Comparison of ENCODE assay signal across 8 cellular contexts in the genomic region with DNA sequence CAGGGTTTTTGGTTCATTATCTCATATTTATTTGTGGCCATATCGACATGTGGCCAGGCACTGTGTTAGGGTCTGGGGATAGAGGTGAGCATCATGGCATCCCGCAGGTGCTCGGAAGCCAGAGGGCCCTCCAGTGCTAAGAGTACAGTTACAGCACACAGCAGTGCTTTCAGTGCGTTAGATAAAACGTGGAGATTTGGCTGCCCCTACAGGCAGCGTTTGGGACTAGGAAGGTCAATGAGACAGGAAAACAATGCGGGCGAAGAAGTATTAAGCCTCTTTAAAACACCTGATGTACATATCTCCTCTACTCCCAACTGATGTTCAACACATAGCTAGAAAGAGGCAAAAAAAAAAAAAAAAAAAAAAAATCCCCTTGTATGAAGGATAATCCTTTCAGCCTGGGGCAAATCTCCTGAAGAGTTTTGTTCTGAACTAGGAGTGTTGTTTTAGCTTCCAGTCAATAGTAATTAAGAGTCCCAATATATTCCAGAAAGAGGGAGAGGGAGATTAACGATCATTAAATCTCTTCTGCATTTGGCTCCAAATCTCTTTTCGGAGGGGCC.
A peak's percentile ranks its signal among the peaks of the same experiment; 100 is the strongest.
DNase-seq lines count a peak whose midpoint lies in the region; ATAC-seq and TF ChIP-seq lines count a peak whose summit lies in the region.

No MANE protein-coding gene starts in this region.

- H3K9ac ChIP-seq in mesenchymal stem cell (ENCODE audit: low read length) = peak overlapping the region; percentile 1

- H3K36me3 Mint-ChIP-seq in stimulated activated naive B cell treated with anti-CD40 and anti-IgM and Interleukin-4, amounts not matched to agents 10 μg/mL and 1 μg/mL and 100 μg/mL, for 72 hours = peaks cover 41 to 65% of the 10 kb centered on the region in 2 donors

- in situ Hi-C loops in astrocyte of the spinal cord (cut with HindIII; ENCODE audit: low sequenced_read_pairs) = no loop called here

- H3K36me3 ChIP-seq in mesenchymal stem cell (ENCODE audit: control insufficient read depth in 1 of 2, insufficient read depth in 2 of 2, low read depth in 1 of 2, low read length in 2 of 2) = peaks cover 42 to 68% of the 10 kb centered on the region in 2 experiments

- no peak overlapping the region for H2AFZ ChIP-seq in mesenchymal stem cell (ENCODE audit: low read depth, low read length)

- H3K4me1 ChIP-seq in mesenchymal stem cell (ENCODE audit: control insufficient read depth, insufficient read depth, low read depth, low read length) = peaks cover 17% of the 10 kb centered on the region

- H3K14ac ChIP-seq in mesenchymal stem cell (ENCODE audit: low read length in 2 of 2) = no peak overlapping the region

- no peak overlapping the region for H3K27ac Mint-ChIP-seq in stimulated activated naive B cell treated with anti-CD40 and anti-IgM and Interleukin-4, amounts not matched to agents 10 μg/mL and 1 μg/mL and 100 μg/mL, for 72 hours

- peaks cover 55% of the 10 kb centered on the region for H3K79me1 ChIP-seq in mesenchymal stem cell (replicated peaks; ENCODE audit: low read length, poor library complexity, severe bottlenecking)

- no peak overlapping the region for H3K4me3 Mint-ChIP-seq in stimulated activated naive B cell treated with anti-CD40 and anti-IgM and Interleukin-4, amounts not matched to agents 10 μg/mL and 1 μg/mL and 100 μg/mL, for 72 hours

- no peak overlapping the region for H2BK12ac ChIP-seq in mesenchymal stem cell (ENCODE audit: low read length in 2 of 2)

- H3K9me3 ChIP-seq in mesenchymal stem cell (ENCODE audit: control insufficient read depth, low read length) = no peaks in the 10 kb centered on the region

- H3K4me3 ChIP-seq in astrocyte of the spinal cord (ENCODE audit: low read depth, low read length) (no peak overlapping the region), mesenchymal stem cell (ENCODE audit: insufficient read depth in 1 of 2, low read depth in 1 of 2, low read length in 2 of 2) (no peak overlapping the region)

- H3K18ac ChIP-seq in mesenchymal stem cell (ENCODE audit: low read depth in 1 of 2, low read length in 2 of 2) = no peak overlapping the region

- no peak overlapping the region for H2BK5ac ChIP-seq in mesenchymal stem cell (ENCODE audit: low read depth, low read length, poor library complexity, severe bottlenecking)

- no peak overlapping the region for H3K23ac ChIP-seq in mesenchymal stem cell (ENCODE audit: low read length in 2 of 2)

- H4K8ac ChIP-seq in mesenchymal stem cell (ENCODE audit: low read length) = no peak overlapping the region

- H3K27me3 ChIP-seq in mesenchymal stem cell (ENCODE audit: control insufficient read depth in 1 of 2, insufficient read depth in 1 of 2, low read length in 2 of 2) = no peaks in the 10 kb centered on the region

- H3K4me1 Mint-ChIP-seq in stimulated activated naive B cell treated with anti-CD40 and anti-IgM and Interleukin-4, amounts not matched to agents 10 μg/mL and 1 μg/mL and 100 μg/mL, for 72 hours = peaks cover 35 to 70% of the 10 kb centered on the region in 2 donors

- no peak overlapping the region for H4K91ac ChIP-seq in mesenchymal stem cell (ENCODE audit: low read length)

- WGBS in mesenchymal stem cell = 95% methylated on average over 10 of the region's 10 CpGs

- no peaks in the 10 kb centered on the region for H3K27me3 Mint-ChIP-seq in stimulated activated naive B cell treated with anti-CD40 and anti-IgM and Interleukin-4, amounts not matched to agents 10 μg/mL and 1 μg/mL and 100 μg/mL, for 72 hours

- no peak overlapping the region for H2BK15ac ChIP-seq in mesenchymal stem cell (ENCODE audit: low read depth, poor library complexity, severe bottlenecking)

- TF ChIP-seq CTCF in AG09319 (IDR thresholded peaks at IDR 0.05; ENCODE audit: low read depth, low read length) (peak; percentile 27), astrocyte of the spinal cord (IDR thresholded peaks at IDR 0.05; ENCODE audit: low read depth, low read length) (peak; percentile 26)

- no peak overlapping the region for H3K27ac ChIP-seq in mesenchymal stem cell (ENCODE audit: low read length, poor library complexity, severe bottlenecking)

- H2AK5ac ChIP-seq in mesenchymal stem cell (ENCODE audit: low read length, severe bottlenecking) = no peak overlapping the region

- H3K9me3 Mint-ChIP-seq in stimulated activated naive B cell treated with anti-CD40 and anti-IgM and Interleukin-4, amounts not matched to agents 10 μg/mL and 1 μg/mL and 100 μg/mL, for 72 hours = no peaks in the 10 kb centered on the region

- no peak for ATAC-seq in stimulated activated naive B cell treated with anti-CD40 and anti-IgM and Interleukin-4, amounts not matched to agents 10 μg/mL and 1 μg/mL and 100 μg/mL, for 72 hours (replicated peaks)

- H3K4ac ChIP-seq in mesenchymal stem cell (ENCODE audit: low read depth in 1 of 2, low read length in 2 of 2) = no peak overlapping the region

- H3K4me2 ChIP-seq in mesenchymal stem cell (ENCODE audit: low read length, poor library complexity, severe bottlenecking) = no peak overlapping the region

- no peak for DNase-seq in AG09319 (ENCODE audit: extremely low read depth, low read depth)
- peak; percentile 93 for DNase-seq in NCI-H1105 treated with DMSO at 0.1 percent for 48 hours (lab: John Stamatoyannopoulos, UW)
- DNase-seq in astrocyte of the spinal cord (ENCODE audit: low read depth, low spot score) = no peak
- no peak for DNase-seq in mesenchymal stem cell
- no peak for DNase-seq in GOT3 (lab: John Stamatoyannopoulos, UW)
- DNase-seq in stimulated activated naive B cell treated with anti-CD40 and anti-IgM and Interleukin-4, amounts not matched to agents 10 μg/mL and 1 μg/mL and 100 μg/mL, for 72 hours = no peak
- DNase-seq in activated CD4-positive, alpha-beta T cell treated with anti-CD3 and anti-CD28 coated beads for 1 hour = no peak
- no peak for DNase-seq in kidney glomerular epithelial cell (lab: John Stamatoyannopoulos, UW)

- H2BK120ac ChIP-seq in mesenchymal stem cell (ENCODE audit: low read depth, low read length) = no peak overlapping the region
